In genomic region chr10:109591631-109592030, GRCh38 we compare ENCODE assay signal across 25 cellular contexts.
"Had no signal": no experiment of that assay in that cellular context is flagged by ENCODE, and none has a peak within 500 bp of the region (broad histone marks: within the 10 kb centered on the region; RNA-seq: fewer than 3 reads in every experiment).

No MANE protein-coding gene starts in this region.

- H3K27ac Mint-ChIP-seq: activated naive CD4-positive, alpha-beta T cell treated with anti-CD3 and anti-CD28 coated beads, Interleukin-2, amount 10 ng/mL, durations not matched to agents 7 days and 5 days; activated naive CD8-positive, alpha-beta T cell treated with anti-CD3 and anti-CD28 coated beads, Interleukin-2, amount 50 U/mL, for 24 hours; dendritic cell treated with granulocyte-macrophage colony-stimulating factor and Interleukin-4, amounts not matched to agents 40 ng/mL and 50 ng/mL, for 4 days; T-helper 1 cell treated with Interleukin-12 subunit alpha and Interleukin-12 subunit beta and Interleukin-4 antibody, amounts not matched to agents 30 μg/mL and 1 μg/mL, for 36 hours had no signal

- H3K9me3 Mint-ChIP-seq: T-helper 1 cell treated with Interleukin-12 subunit alpha and Interleukin-12 subunit beta and Interleukin-4 antibody, amounts not matched to agents 30 μg/mL and 1 μg/mL, for 36 hours had no signal

- DNase-seq: activated CD4-positive, alpha-beta T cell treated with anti-CD3 and anti-CD28 coated beads, Interleukin-2, amount 50 U/mL, for 1 hour; activated CD4-positive, CD25-positive, alpha-beta regulatory T cell treated with anti-CD3 and anti-CD28 coated beads, Interleukin-2, amount 50 U/mL, for 72 hours; activated CD8-positive, alpha-beta memory T cell treated with anti-CD3 and anti-CD28 coated beads, Interleukin-2, amount 50 U/mL, for 4 hours; activated effector memory CD4-positive, alpha-beta T cell treated with Interleukin-2 at 50 U/mL for 16 hours; activated naive CD4-positive, alpha-beta T cell treated with anti-CD3 and anti-CD28 coated beads, Interleukin-2, amount 10 ng/mL, durations not matched to agents 7 days and 5 days; activated naive CD8-positive, alpha-beta T cell treated with anti-CD3 and anti-CD28 coated beads, Interleukin-2, amount 50 U/mL, for 24 hours; activated T-cell treated with anti-CD3 and anti-CD28 coated beads, Interleukin-2, amount 50 U/mL, for 4 hours; aorta; effector CD8-positive, alpha-beta T cell; esophagus squamous epithelium; hippocampal formation; left ventricle myocardium inferior; occipital lobe; posterior cingulate gyrus; retina; stimulated activated CD4-positive, alpha-beta T cell treated with anti-CD3 and anti-CD28 coated beads, Interleukin-12 subunit alpha, Interleukin-12 subunit beta, amount 100 ng/mL, for 4 hours; stimulated activated CD4-positive, alpha-beta T cell treated with anti-CD3 and anti-CD28 coated beads, Interleukin-1b, Interleukin-23, amount 100 ng/mL, for 48 hours; stimulated activated CD8-positive, alpha-beta memory T cell treated with anti-CD3 and anti-CD28 coated beads, Interleukin-4, amount 100 ng/mL, for 48 hours; stimulated activated naive CD4-positive, alpha-beta T cell treated with Interleukin-2 at 50 U/mL for 16 hours; tibial artery; uterus had no signal

- ATAC-seq: activated naive CD8-positive, alpha-beta T cell treated with anti-CD3 and anti-CD28 coated beads, Interleukin-2, amount 50 U/mL, for 24 hours; activated T-cell treated with anti-CD3 and anti-CD28 coated beads, Interleukin-2, amount 50 U/mL, for 4 hours had no signal

- H3K4me3 ChIP-seq: esophagus squamous epithelium, left ventricle myocardium inferior, tibial artery, uterus had no signal

- H3K27ac ChIP-seq: esophagus squamous epithelium, left ventricle myocardium inferior, tibial artery, uterus had no signal

- H3K4me1 Mint-ChIP-seq: activated naive CD4-positive, alpha-beta T cell treated with anti-CD3 and anti-CD28 coated beads, Interleukin-2, amount 10 ng/mL, durations not matched to agents 7 days and 5 days; activated naive CD8-positive, alpha-beta T cell treated with anti-CD3 and anti-CD28 coated beads, Interleukin-2, amount 50 U/mL, for 24 hours had no signal

- FAIRE-seq: endothelial cell of umbilical vein, islet of Langerhans had no signal

- H3K36me3 ChIP-seq: esophagus squamous epithelium, left ventricle myocardium inferior, tibial artery, uterus had no signal

- H3K27me3 ChIP-seq: esophagus squamous epithelium, tibial artery, uterus had no signal

- H3K4me3 Mint-ChIP-seq: activated naive CD4-positive, alpha-beta T cell treated with anti-CD3 and anti-CD28 coated beads, Interleukin-2, amount 10 ng/mL, durations not matched to agents 7 days and 5 days; activated naive CD8-positive, alpha-beta T cell treated with anti-CD3 and anti-CD28 coated beads, Interleukin-2, amount 50 U/mL, for 24 hours; activated T-cell treated with anti-CD3 and anti-CD28 coated beads, Interleukin-2, amount 50 U/mL, for 4 hours; dendritic cell treated with granulocyte-macrophage colony-stimulating factor and Interleukin-4, amounts not matched to agents 40 ng/mL and 50 ng/mL, for 4 days; T-helper 1 cell treated with Interleukin-12 subunit alpha and Interleukin-12 subunit beta and Interleukin-4 antibody, amounts not matched to agents 30 μg/mL and 1 μg/mL, for 36 hours had no signal

- H3K9me3 ChIP-seq: esophagus squamous epithelium, uterus had no signal

- H3K4me1 ChIP-seq: esophagus squamous epithelium, left ventricle myocardium inferior, tibial artery, uterus had no signal

- H3K36me3 Mint-ChIP-seq: activated naive CD4-positive, alpha-beta T cell treated with anti-CD3 and anti-CD28 coated beads, Interleukin-2, amount 10 ng/mL, durations not matched to agents 7 days and 5 days had no signal

- H3K27me3 Mint-ChIP-seq: activated naive CD4-positive, alpha-beta T cell treated with anti-CD3 and anti-CD28 coated beads, Interleukin-2, amount 10 ng/mL, durations not matched to agents 7 days and 5 days; activated naive CD8-positive, alpha-beta T cell treated with anti-CD3 and anti-CD28 coated beads, Interleukin-2, amount 50 U/mL, for 24 hours; dendritic cell treated with granulocyte-macrophage colony-stimulating factor and Interleukin-4, amounts not matched to agents 40 ng/mL and 50 ng/mL, for 4 days had no signal
